ENCODE assay signal across 1 cellular context in genomic region chr6:167671977-167672687, GRCh38.
A peak's percentile ranks its signal among the peaks of the same experiment; 100 is the strongest.
TF ChIP-seq lines count a peak whose summit lies in the region.

No MANE protein-coding gene starts in this region.

TF ChIP-seq in K562, 482 proteins besides CTCF, POLR2A, EP300 and RAD21:
- TF ChIP-seq, protein P1, sequence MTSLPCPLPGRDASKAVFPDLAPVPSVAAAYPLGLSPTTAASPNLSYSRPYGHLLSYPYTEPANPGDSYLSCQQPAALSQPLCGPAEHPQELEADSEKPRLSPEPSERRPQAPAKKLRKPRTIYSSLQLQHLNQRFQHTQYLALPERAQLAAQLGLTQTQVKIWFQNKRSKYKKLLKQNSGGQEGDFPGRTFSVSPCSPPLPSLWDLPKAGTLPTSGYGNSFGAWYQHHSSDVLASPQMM (CRISPR knock-in tag; IDR thresholded peaks at IDR 0.05): no peak
- TF ChIP-seq ZNF830 (CRISPR knock-in tag; IDR thresholded peaks at IDR 0.05) (no peak), PRMT5 (CRISPR knock-in tag; IDR thresholded peaks at IDR 0.05) (0 out of 2 replicates have a peak, but pooled peaks have one; percentile 21)
